In genomic region chr13:110914293-110915056, GRCh38 we compare ENCODE assay signal across 8 cellular contexts. TPM values are rescaled to one million over a fixed set of nuclear protein-coding genes. Genes with fewer than 3 reads are reported as not detected.
DNase-seq lines count a peak whose midpoint lies in the region; ATAC-seq and TF ChIP-seq lines count a peak whose summit lies in the region.

No MANE protein-coding gene starts in this region.

- peak; percentile 30 for ATAC-seq in GM19043 (IDR thresholded peaks at IDR 0.05; ENCODE audit: low read depth, unreplicated experiment)
- peak; percentile 32 for ATAC-seq in HG03196 (IDR thresholded peaks at IDR 0.05; ENCODE audit: unreplicated experiment)

- H3K9me3 ChIP-seq in endocrine pancreas (ENCODE audit: control insufficient read depth, low read length) (no peaks in the 10 kb centered on the region), mesodermal cell (ENCODE audit: control insufficient read depth, low read length) (no peaks in the 10 kb centered on the region)

- peak overlapping the region; percentile 98 for H3K27ac ChIP-seq in C4-2B
- peak overlapping the region; percentile 99 for H3K27ac ChIP-seq in mesodermal cell (ENCODE audit: low read depth, low read length, severe bottlenecking)

- no peak for TF ChIP-seq CTCF in C4-2B (conservative IDR thresholded peaks at IDR 0.05)

- peak; percentile 95 for DNase-seq in NCI-H774 (lab: John Stamatoyannopoulos, UW)
- DNase-seq in activated CD8-positive, alpha-beta memory T cell treated with anti-CD3 and anti-CD28 coated beads for 48 hours (ENCODE audit: low read depth in 2 of 3, low spot score in 2 of 3) = peak; percentile 63 to 72 (median 66)
- DNase-seq in stimulated activated CD8-positive, alpha-beta memory T cell treated with anti-CD3 and anti-CD28 coated beads, Interleukin-15, amount 100 ng/mL, for 4 hours (ENCODE audit: low read depth in 2 of 2) = peak; percentile 58 to 63

- no peaks in the 10 kb centered on the region for H3K36me3 ChIP-seq in endocrine pancreas (ENCODE audit: control insufficient read depth, insufficient read depth, low read length)
- H3K36me3 ChIP-seq in mesodermal cell (ENCODE audit: control insufficient read depth, insufficient read depth, low read length) = peaks cover 28% of the 10 kb centered on the region

- 0% methylated on average over 62 to 82 of the region's 109 CpGs for WGBS in mesodermal cell (ENCODE audit: insufficient coverage in 2 of 2), 2 experiments

- H3K27me3 ChIP-seq in endocrine pancreas (ENCODE audit: control insufficient read depth, insufficient read depth, low read length) = no peaks in the 10 kb centered on the region

- no peak overlapping the region for H3K4me3 ChIP-seq in endocrine pancreas (ENCODE audit: control insufficient read depth, insufficient read depth, low read length)
- H3K4me3 ChIP-seq in mesodermal cell (ENCODE audit: extremely low read depth, insufficient read depth, low read length, poor library complexity, severe bottlenecking) = peak overlapping the region; percentile 74

- H3K4me1 ChIP-seq in endocrine pancreas (ENCODE audit: control insufficient read depth, insufficient read depth, low read length) = peaks cover 36% of the 10 kb centered on the region
- peaks cover 18% of the 10 kb centered on the region for H3K4me1 ChIP-seq in mesodermal cell (ENCODE audit: control insufficient read depth, insufficient read depth, low read length, poor library complexity, severe bottlenecking)

- H3K9ac ChIP-seq in endocrine pancreas (ENCODE audit: control insufficient read depth, insufficient read depth, low read length) = peak overlapping the region; percentile 55

RNA-seq across cellular contexts. Expression of gene ANKRD10, which starts 0.4 kb away (rescaled TPM):
- 138 TPM for polyA plus RNA-seq in mesodermal cell (2013, experiment 1 of 2)
- 98.2 TPM for polyA plus RNA-seq in mesodermal cell (2013, experiment 2 of 2)
